Comparison of ENCODE assay signal across 8 cellular contexts in genomic region chr1:243850013-243850367, GRCh38. TPM values are rescaled to one million over a fixed set of nuclear protein-coding genes. Genes with fewer than 3 reads are reported as not detected.
DNase-seq lines count a peak whose midpoint lies in the region; ATAC-seq and TF ChIP-seq lines count a peak whose summit lies in the region.

Gene AKT3 (minus strand): TSS chr1:243850243. CDS start chr1:243843170, 7,073 bp downstream.

- H3K9me3 ChIP-seq in DOHH2 (ENCODE audit: control insufficient read depth, insufficient read depth, low read length) (no peaks in the 10 kb centered on the region), duodenal mucosa (ENCODE audit: control insufficient read depth in 1 of 2, low read length in 2 of 2) (no peaks in the 10 kb centered on the region), upper lobe of right lung (no peaks in the 10 kb centered on the region)

- peak; percentile 88 for ATAC-seq in upper lobe of right lung
- no peak for ATAC-seq in GM18517 (IDR thresholded peaks at IDR 0.05; ENCODE audit: unreplicated experiment)

- DNase-seq in NCI-H460 (ENCODE audit: extremely low read depth, low read depth) (no peak), mesenteric fat pad (ENCODE audit: low spot score) (no peak), upper lobe of right lung (peak; percentile 89), NAMALWA (ENCODE audit: low spot score) (no peak), KG1 (lab: John Stamatoyannopoulos, UW) (no peak)

- H3K27ac ChIP-seq in DOHH2 (ENCODE audit: low read depth, low read length) (no peak within 1 kb of the TSS), duodenal mucosa (ENCODE audit: low read depth, low read length) (peak within 1 kb of the TSS; percentile 75), upper lobe of right lung (peak within 1 kb of the TSS; percentile 88)

- peak within 1 kb of the TSS; percentile 74 for H3K4me3 ChIP-seq in DOHH2 (ENCODE audit: low read length)
- peak within 1 kb of the TSS; percentile 76 to 82 for H3K4me3 ChIP-seq in duodenal mucosa (ENCODE audit: low read depth in 1 of 2, low read length in 2 of 2)
- peak within 1 kb of the TSS; percentile 70 for H3K4me3 ChIP-seq in upper lobe of right lung

- H3K4me1 ChIP-seq in DOHH2 (ENCODE audit: control insufficient read depth, low read length): peaks cover 12% of the 10 kb centered on the region
- no peaks in the 10 kb centered on the region for H3K4me1 ChIP-seq in duodenal mucosa (ENCODE audit: control insufficient read depth in 1 of 2, insufficient read depth in 2 of 2, low read length in 2 of 2)
- no peaks in the 10 kb centered on the region for H3K4me1 ChIP-seq in upper lobe of right lung

- H3K27me3 ChIP-seq in DOHH2 (ENCODE audit: control insufficient read depth, low read length) (peaks cover 55% of the 10 kb centered on the region), duodenal mucosa (ENCODE audit: control insufficient read depth in 1 of 2, insufficient read depth in 2 of 2, low read length in 2 of 2) (peaks cover 0 to 39% of the 10 kb centered on the region in 2 donors), upper lobe of right lung (peaks cover 6% of the 10 kb centered on the region)

- H3K79me2 ChIP-seq in DOHH2 (ENCODE audit: control insufficient read depth, low read length): no peaks in the 10 kb centered on the region

- TF ChIP-seq CTCF in DOHH2 (IDR thresholded peaks at IDR 0.05; ENCODE audit: low read depth, low read length, poor library complexity, severe bottlenecking) (no peak), upper lobe of right lung (IDR thresholded peaks at IDR 0.05) (no peak)

- intact Hi-C loops in upper lobe of right lung (cut with DNase I): no loop called here

- H3K9ac ChIP-seq in duodenal mucosa (ENCODE audit: low read depth in 1 of 2, low read length in 2 of 2): peak within 1 kb of the TSS; percentile 27 to 52

- H4K20me1 ChIP-seq in DOHH2 (ENCODE audit: control insufficient read depth, insufficient read depth, low read depth, low read length): no peaks in the 10 kb centered on the region

- peak within 1 kb of the TSS; percentile 92 for H3K4me2 ChIP-seq in DOHH2 (ENCODE audit: low read length)

- H3F3A ChIP-seq in DOHH2 (ENCODE audit: control insufficient read depth, insufficient read depth): 0 out of 2 replicates have a peak, but pooled peaks cover 4% of the 10 kb centered on the region

- H3K36me3 ChIP-seq in DOHH2 (ENCODE audit: control insufficient read depth, low read length): no peaks in the 10 kb centered on the region
- no peaks in the 10 kb centered on the region for H3K36me3 ChIP-seq in duodenal mucosa (ENCODE audit: control insufficient read depth in 1 of 2, insufficient read depth in 2 of 2, low read length in 2 of 2)
- H3K36me3 ChIP-seq in upper lobe of right lung: no peaks in the 10 kb centered on the region

- no peaks in the 10 kb centered on the region for H3K9me2 ChIP-seq in DOHH2 (replicated peaks; ENCODE audit: control insufficient read depth, low read length)

RNA-seq across cellular contexts. Expression of gene AKT3, which starts in this region (rescaled TPM):
- 15.2 and 15.4 TPM in 2 replicates for total RNA-seq in NCI-H460 (2014; rRNA removed; shearing (Covaris generic))
- polyA plus RNA-seq in NCI-H460 (2014; cell fraction: nucleus; rRNA removed): 3.8 and 4.5 TPM in 2 replicates
- total RNA-seq in mesenteric fat pad: 55.8 TPM
- 64.6 TPM for total RNA-seq in upper lobe of right lung
